In the genomic region with DNA sequence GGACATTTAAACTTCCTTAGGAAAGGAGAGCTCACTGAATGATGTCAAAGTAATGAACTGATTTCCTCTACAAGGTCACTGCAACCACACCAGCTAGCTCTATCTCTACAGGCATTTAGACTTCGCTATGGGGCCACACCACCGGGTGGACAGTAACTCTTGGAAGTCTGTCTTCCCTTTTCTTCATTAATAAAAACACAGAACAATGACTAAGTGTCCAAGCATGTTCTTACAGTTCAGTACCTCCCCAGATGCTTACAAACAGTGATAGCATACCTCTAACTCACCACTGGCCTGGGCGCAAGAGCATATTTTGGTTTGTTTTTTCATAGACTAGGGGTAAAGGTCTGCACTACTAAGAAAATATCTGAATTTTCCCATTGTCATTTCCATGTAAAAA, we compare ENCODE assay signal across 1 cellular context.
TF ChIP-seq lines count a peak whose summit lies in the region.

No MANE protein-coding gene starts in this region.

TF ChIP-seq in HCT116, 20 proteins besides CTCF, POLR2A, EP300 and RAD21:
- no peak for TF ChIP-seq YY1 (IDR thresholded peaks at IDR 0.05; ENCODE audit: extremely low read depth, insufficient replicate concordance, low read depth, low read length)
- no peak for TF ChIP-seq FOSL1 (IDR thresholded peaks at IDR 0.05; ENCODE audit: low read depth)
- no peak for TF ChIP-seq JUND (IDR thresholded peaks at IDR 0.05)
- TF ChIP-seq TCF7L2 (IDR thresholded peaks at IDR 0.05; ENCODE audit: borderline replicate concordance, extremely low read depth, insufficient read depth, insufficient read length), result no peak
- TF ChIP-seq, protein P1, sequence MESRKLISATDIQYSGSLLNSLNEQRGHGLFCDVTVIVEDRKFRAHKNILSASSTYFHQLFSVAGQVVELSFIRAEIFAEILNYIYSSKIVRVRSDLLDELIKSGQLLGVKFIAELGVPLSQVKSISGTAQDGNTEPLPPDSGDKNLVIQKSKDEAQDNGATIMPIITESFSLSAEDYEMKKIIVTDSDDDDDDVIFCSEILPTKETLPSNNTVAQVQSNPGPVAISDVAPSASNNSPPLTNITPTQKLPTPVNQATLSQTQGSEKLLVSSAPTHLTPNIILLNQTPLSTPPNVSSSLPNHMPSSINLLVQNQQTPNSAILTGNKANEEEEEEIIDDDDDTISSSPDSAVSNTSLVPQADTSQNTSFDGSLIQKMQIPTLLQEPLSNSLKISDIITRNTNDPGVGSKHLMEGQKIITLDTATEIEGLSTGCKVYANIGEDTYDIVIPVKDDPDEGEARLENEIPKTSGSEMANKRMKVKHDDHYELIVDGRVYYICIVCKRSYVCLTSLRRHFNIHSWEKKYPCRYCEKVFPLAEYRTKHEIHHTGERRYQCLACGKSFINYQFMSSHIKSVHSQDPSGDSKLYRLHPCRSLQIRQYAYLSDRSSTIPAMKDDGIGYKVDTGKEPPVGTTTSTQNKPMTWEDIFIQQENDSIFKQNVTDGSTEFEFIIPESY (IDR thresholded peaks at IDR 0.05; ENCODE audit: extremely low read depth, insufficient replicate concordance, low read length), result no peak
- no peak for TF ChIP-seq SRF (IDR thresholded peaks at IDR 0.05; ENCODE audit: low read depth)
- no peak for TF ChIP-seq SIN3A (IDR thresholded peaks at IDR 0.05; ENCODE audit: low read depth)
- TF ChIP-seq ELF1 (IDR thresholded peaks at IDR 0.05; ENCODE audit: borderline replicate concordance, low read depth), result no peak
- no peak for TF ChIP-seq POLR2AphosphoS5 (IDR thresholded peaks at IDR 0.05; ENCODE audit: low read depth, low read length)
- TF ChIP-seq EZH2 (IDR thresholded peaks at IDR 0.05), result no peak
- TF ChIP-seq CEBPB (IDR thresholded peaks at IDR 0.05; ENCODE audit: low read depth), result no peak
- no peak for TF ChIP-seq EZH2phosphoT487 (IDR thresholded peaks at IDR 0.05; ENCODE audit: borderline replicate concordance)
- TF ChIP-seq, protein P2, sequence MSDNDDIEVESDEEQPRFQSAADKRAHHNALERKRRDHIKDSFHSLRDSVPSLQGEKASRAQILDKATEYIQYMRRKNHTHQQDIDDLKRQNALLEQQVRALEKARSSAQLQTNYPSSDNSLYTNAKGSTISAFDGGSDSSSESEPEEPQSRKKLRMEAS (IDR thresholded peaks at IDR 0.05), result no peak
- TF ChIP-seq, protein P3, sequence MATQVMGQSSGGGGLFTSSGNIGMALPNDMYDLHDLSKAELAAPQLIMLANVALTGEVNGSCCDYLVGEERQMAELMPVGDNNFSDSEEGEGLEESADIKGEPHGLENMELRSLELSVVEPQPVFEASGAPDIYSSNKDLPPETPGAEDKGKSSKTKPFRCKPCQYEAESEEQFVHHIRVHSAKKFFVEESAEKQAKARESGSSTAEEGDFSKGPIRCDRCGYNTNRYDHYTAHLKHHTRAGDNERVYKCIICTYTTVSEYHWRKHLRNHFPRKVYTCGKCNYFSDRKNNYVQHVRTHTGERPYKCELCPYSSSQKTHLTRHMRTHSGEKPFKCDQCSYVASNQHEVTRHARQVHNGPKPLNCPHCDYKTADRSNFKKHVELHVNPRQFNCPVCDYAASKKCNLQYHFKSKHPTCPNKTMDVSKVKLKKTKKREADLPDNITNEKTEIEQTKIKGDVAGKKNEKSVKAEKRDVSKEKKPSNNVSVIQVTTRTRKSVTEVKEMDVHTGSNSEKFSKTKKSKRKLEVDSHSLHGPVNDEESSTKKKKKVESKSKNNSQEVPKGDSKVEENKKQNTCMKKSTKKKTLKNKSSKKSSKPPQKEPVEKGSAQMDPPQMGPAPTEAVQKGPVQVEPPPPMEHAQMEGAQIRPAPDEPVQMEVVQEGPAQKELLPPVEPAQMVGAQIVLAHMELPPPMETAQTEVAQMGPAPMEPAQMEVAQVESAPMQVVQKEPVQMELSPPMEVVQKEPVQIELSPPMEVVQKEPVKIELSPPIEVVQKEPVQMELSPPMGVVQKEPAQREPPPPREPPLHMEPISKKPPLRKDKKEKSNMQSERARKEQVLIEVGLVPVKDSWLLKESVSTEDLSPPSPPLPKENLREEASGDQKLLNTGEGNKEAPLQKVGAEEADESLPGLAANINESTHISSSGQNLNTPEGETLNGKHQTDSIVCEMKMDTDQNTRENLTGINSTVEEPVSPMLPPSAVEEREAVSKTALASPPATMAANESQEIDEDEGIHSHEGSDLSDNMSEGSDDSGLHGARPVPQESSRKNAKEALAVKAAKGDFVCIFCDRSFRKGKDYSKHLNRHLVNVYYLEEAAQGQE (IDR thresholded peaks at IDR 0.05; ENCODE audit: low read depth), result no peak
- TF ChIP-seq, protein P4, sequence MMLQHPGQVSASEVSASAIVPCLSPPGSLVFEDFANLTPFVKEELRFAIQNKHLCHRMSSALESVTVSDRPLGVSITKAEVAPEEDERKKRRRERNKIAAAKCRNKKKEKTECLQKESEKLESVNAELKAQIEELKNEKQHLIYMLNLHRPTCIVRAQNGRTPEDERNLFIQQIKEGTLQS (IDR thresholded peaks at IDR 0.05), result no peak
- TF ChIP-seq ZNF274 (IDR thresholded peaks at IDR 0.05; ENCODE audit: low read depth, low read length), result no peak
- no peak for TF ChIP-seq SP1 (IDR thresholded peaks at IDR 0.05; ENCODE audit: low read depth)
- no peak for TF ChIP-seq ZFX (IDR thresholded peaks at IDR 0.05)
- no peak for TF ChIP-seq CBX3 (IDR thresholded peaks at IDR 0.05; ENCODE audit: low read depth)
- no peak for TF ChIP-seq EGR1 (IDR thresholded peaks at IDR 0.05; ENCODE audit: low read depth)
